Comparison of ENCODE assay signal across 9 cellular contexts in genomic region chr1:15799004-15799867, GRCh38. TPM values are rescaled to one million over a fixed set of nuclear protein-coding genes. Genes with fewer than 3 reads are reported as not detected.
DNase-seq lines count a peak whose midpoint lies in the region; ATAC-seq and TF ChIP-seq lines count a peak whose summit lies in the region.
"Had no signal": no experiment of that assay in that cellular context is flagged by ENCODE, and none has a peak within 500 bp of the region (broad histone marks: within the 10 kb centered on the region; RNA-seq: fewer than 3 reads in every experiment).

No MANE protein-coding gene starts in this region.

- 42% methylated on average over 9 of the region's 9 CpGs for WGBS in liver
- 22 to 23% methylated on average over 9 of the region's 9 CpGs for WGBS in tibial nerve, 2 donors

- H3K9me3 ChIP-seq in liver (ENCODE audit: control insufficient read depth in 4 of 4, low read length in 3 of 4): no peaks in the 10 kb centered on the region
- H3K9me3 ChIP-seq in tibial nerve: no peaks in the 10 kb centered on the region

- no peak for ATAC-seq in HG02870 (IDR thresholded peaks at IDR 0.05; ENCODE audit: unreplicated experiment)

- peak overlapping the region in 3 of 5 experiments; percentile 8 to 39 (median 30) for H3K27ac Mint-ChIP-seq in brain

- no peak for TF ChIP-seq POLR2A in tibial nerve (IDR thresholded peaks at IDR 0.05)

- peaks cover 51% of the 10 kb centered on the region for H3K4me1 Mint-ChIP-seq in brain

- no peaks in the 10 kb centered on the region for H3K9me3 Mint-ChIP-seq in brain

- H3K27me3 Mint-ChIP-seq in brain: no peaks in the 10 kb centered on the region

- peak overlapping the region; percentile 37 to 83 for H3K27ac ChIP-seq in liver (ENCODE audit: low read depth in 1 of 2, low read length in 2 of 2)
- H3K27ac ChIP-seq in tibial nerve: peak overlapping the region; percentile 57 to 85 (median 78)

- H3K36me3 ChIP-seq in liver (ENCODE audit: control insufficient read depth in 4 of 4, insufficient read depth in 3 of 4, low read depth in 1 of 4, low read length in 3 of 4) (no peaks in the 10 kb centered on the region), tibial nerve (no peaks in the 10 kb centered on the region)

- H3K4me3 ChIP-seq in liver (ENCODE audit: low read depth in 1 of 3, low read length in 3 of 3) (peak overlapping the region in 1 of 3 donors; percentile 9), tibial nerve (no peak overlapping the region)

- H3K27me3 ChIP-seq in liver (ENCODE audit: control insufficient read depth in 4 of 4, insufficient read depth in 4 of 4, low read length in 3 of 4) (no peaks in the 10 kb centered on the region), tibial nerve (no peaks in the 10 kb centered on the region)

- H3K4me1 ChIP-seq in liver (ENCODE audit: control insufficient read depth in 4 of 4, insufficient read depth in 4 of 4, low read length in 3 of 4) (peaks cover 9 to 14% (median 11%) of the 10 kb centered on the region in 4 donors), tibial nerve (peaks cover 0 to 49% (median 25%) of the 10 kb centered on the region in 4 donors)

- no peaks in the 10 kb centered on the region for H3K36me3 Mint-ChIP-seq in brain

- peak; percentile 26 for DNase-seq in stimulated activated CD4-positive, alpha-beta T cell treated with anti-CD3 and anti-CD28 coated beads, Interleukin-15, amount 100 ng/mL, for 24 hours
- no peak for DNase-seq in stimulated activated CD4-positive, alpha-beta T cell treated with anti-CD3 and anti-CD28 coated beads, Interleukin-12 subunit alpha, Interleukin-12 subunit beta, amount 100 ng/mL, for 4 hours
- peak; percentile 65 to 66 for DNase-seq in tibial nerve (ENCODE audit: low spot score in 2 of 2)
- no peak for DNase-seq in NCI-H69 (lab: John Stamatoyannopoulos, UW)
- DNase-seq in NCI-H1092 treated with DMSO at 0.1 percent for 48 hours (lab: John Stamatoyannopoulos, UW): no peak

- TF ChIP-seq CTCF in brain (conservative IDR thresholded peaks at IDR 0.05) (no peak), liver (IDR thresholded peaks at IDR 0.05; ENCODE audit: low read depth, low read length, missing input control) (no peak), tibial nerve (IDR thresholded peaks at IDR 0.05) (no peak)

- H3K4me3 Mint-ChIP-seq in brain: no peak overlapping the region

- H3K9ac ChIP-seq in liver (ENCODE audit: low read depth in 1 of 2, low read length in 2 of 2): no peak overlapping the region

- TF ChIP-seq RAD21 in liver (IDR thresholded peaks at IDR 0.05): peak; percentile 35 to 38

- TF ChIP-seq EP300 in tibial nerve (IDR thresholded peaks at IDR 0.05): peak; percentile 78 to 91

TF ChIP-seq in liver, 16 proteins besides CTCF, POLR2A, EP300 and RAD21:
- TF ChIP-seq HNF4G (IDR thresholded peaks at IDR 0.05): peak; percentile 82
- TF ChIP-seq RXRA (IDR thresholded peaks at IDR 0.05): peak; percentile 96 to 98
- TF ChIP-seq, protein P1, sequence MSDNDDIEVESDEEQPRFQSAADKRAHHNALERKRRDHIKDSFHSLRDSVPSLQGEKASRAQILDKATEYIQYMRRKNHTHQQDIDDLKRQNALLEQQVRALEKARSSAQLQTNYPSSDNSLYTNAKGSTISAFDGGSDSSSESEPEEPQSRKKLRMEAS (IDR thresholded peaks at IDR 0.05): peak; percentile 71
- TF ChIP-seq HNF4A (conservative IDR thresholded peaks at IDR 0.05): peak; percentile 96 to 97
- TF ChIP-seq JUND (IDR thresholded peaks at IDR 0.05): peak; percentile 88 to 95
- no peak for TF ChIP-seq FOXA1 (IDR thresholded peaks at IDR 0.05)
- TF ChIP-seq, protein P2, sequence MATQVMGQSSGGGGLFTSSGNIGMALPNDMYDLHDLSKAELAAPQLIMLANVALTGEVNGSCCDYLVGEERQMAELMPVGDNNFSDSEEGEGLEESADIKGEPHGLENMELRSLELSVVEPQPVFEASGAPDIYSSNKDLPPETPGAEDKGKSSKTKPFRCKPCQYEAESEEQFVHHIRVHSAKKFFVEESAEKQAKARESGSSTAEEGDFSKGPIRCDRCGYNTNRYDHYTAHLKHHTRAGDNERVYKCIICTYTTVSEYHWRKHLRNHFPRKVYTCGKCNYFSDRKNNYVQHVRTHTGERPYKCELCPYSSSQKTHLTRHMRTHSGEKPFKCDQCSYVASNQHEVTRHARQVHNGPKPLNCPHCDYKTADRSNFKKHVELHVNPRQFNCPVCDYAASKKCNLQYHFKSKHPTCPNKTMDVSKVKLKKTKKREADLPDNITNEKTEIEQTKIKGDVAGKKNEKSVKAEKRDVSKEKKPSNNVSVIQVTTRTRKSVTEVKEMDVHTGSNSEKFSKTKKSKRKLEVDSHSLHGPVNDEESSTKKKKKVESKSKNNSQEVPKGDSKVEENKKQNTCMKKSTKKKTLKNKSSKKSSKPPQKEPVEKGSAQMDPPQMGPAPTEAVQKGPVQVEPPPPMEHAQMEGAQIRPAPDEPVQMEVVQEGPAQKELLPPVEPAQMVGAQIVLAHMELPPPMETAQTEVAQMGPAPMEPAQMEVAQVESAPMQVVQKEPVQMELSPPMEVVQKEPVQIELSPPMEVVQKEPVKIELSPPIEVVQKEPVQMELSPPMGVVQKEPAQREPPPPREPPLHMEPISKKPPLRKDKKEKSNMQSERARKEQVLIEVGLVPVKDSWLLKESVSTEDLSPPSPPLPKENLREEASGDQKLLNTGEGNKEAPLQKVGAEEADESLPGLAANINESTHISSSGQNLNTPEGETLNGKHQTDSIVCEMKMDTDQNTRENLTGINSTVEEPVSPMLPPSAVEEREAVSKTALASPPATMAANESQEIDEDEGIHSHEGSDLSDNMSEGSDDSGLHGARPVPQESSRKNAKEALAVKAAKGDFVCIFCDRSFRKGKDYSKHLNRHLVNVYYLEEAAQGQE (IDR thresholded peaks at IDR 0.05): peak; percentile 88
- TF ChIP-seq GABPA (IDR thresholded peaks at IDR 0.05 in 1 of 2, conservative IDR thresholded peaks at IDR 0.05 in 1 of 2): no peak
- TF ChIP-seq YY1 (IDR thresholded peaks at IDR 0.05): peak; percentile 74
- TF ChIP-seq EGR1 (IDR thresholded peaks at IDR 0.05; ENCODE audit: low read depth in 2 of 2): peak in 1 of 2 donors; percentile 86
- peak; percentile 99 for TF ChIP-seq SP1 (IDR thresholded peaks at IDR 0.05)
- peak; percentile 83 for TF ChIP-seq ZBTB33 (IDR thresholded peaks at IDR 0.05)
- peak; percentile 89 for TF ChIP-seq NR2F2 (IDR thresholded peaks at IDR 0.05)
- peak; percentile 91 for TF ChIP-seq ATF3 (IDR thresholded peaks at IDR 0.05)
- peak; percentile 26 for TF ChIP-seq TAF1 (conservative IDR thresholded peaks at IDR 0.05)
- TF ChIP-seq FOXA2 (IDR thresholded peaks at IDR 0.05): peak; percentile 46

RNA-seq across cellular contexts. Expression of gene UQCRHL, which starts 8.2 kb away (rescaled TPM):
- 5.8 TPM for polyA plus RNA-seq in brain (ENCODE audit: insufficient read depth, low read depth, low replicate concordance)
- 1 to 10 TPM in 1 of 2 donors, under 1 TPM in 1; 0.84 to 2.9 TPM for total RNA-seq in liver
- 1 to 10 TPM in 1 of 2 donors, under 1 TPM in 1; 0.50 to 1.9 TPM for polyA plus RNA-seq in liver
- total RNA-seq in tibial nerve: 1 to 10 TPM; 1.1 to 2.5 (median 1.4) TPM

RNA-seq across cellular contexts. Expression of gene FBLIM1, which starts 40.6 kb away (rescaled TPM):
- polyA plus RNA-seq in brain (ENCODE audit: insufficient read depth, low read depth, low replicate concordance) (53.3 TPM), liver (1 to 10 TPM; 3.6 to 3.8 TPM)
- total RNA-seq in liver (1 to 10 TPM; 3.6 to 6.4 TPM), tibial nerve (10 to 100 TPM; 33.3 to 46.5 (median 44.1) TPM)

RNA-seq across cellular contexts. Expression of gene SPEN, which starts 48.3 kb away (rescaled TPM):
- polyA plus RNA-seq in brain (ENCODE audit: insufficient read depth, low read depth, low replicate concordance) (35.1 TPM), liver (10 to 100 TPM in 1 of 2 donors, 1 to 10 TPM in 1; 7.4 to 12.4 TPM)
- total RNA-seq in liver (10 to 100 TPM; 17.9 to 29.4 TPM), tibial nerve (10 to 100 TPM; 67.9 to 87.0 (median 77.8) TPM)

RNA-seq across cellular contexts. Expression of gene TMEM82, which starts 56.9 kb away (rescaled TPM):
- polyA plus RNA-seq in brain (ENCODE audit: insufficient read depth, low read depth, low replicate concordance) (not detected), liver (10 to 100 TPM; 20.9 to 26.3 TPM)
- total RNA-seq in liver (1 to 10 TPM; 5.6 to 5.8 TPM), tibial nerve (not detected)
- total RNA-seq: subcutaneous adipose tissue had no signal

Comparison
In these comparisons a context has a peak if more than half of its experiments do, and no peak if none do; other contexts are left out.
1. DNase-seq: peak in stimulated activated CD4-positive, alpha-beta T cell treated with anti-CD3 and anti-CD28 coated beads, Interleukin-15, amount 100 ng/mL, for 24 hours (single experiment) and tibial nerve (2 of 2); none in stimulated activated CD4-positive, alpha-beta T cell treated with anti-CD3 and anti-CD28 coated beads, Interleukin-12 subunit alpha, Interleukin-12 subunit beta, amount 100 ng/mL, for 4 hours (single experiment), NCI-H69 (single experiment) and NCI-H1092 treated with DMSO at 0.1 percent for 48 hours (single experiment).
2. RNA of gene FBLIM1, which starts 40.6 kb away (total RNA-seq): 33.3 to 46.5 TPM in tibial nerve; 3.6 to 6.4 TPM in liver; every median in the first group is over 4 times any median in the second.